9 cellular contexts compared by ENCODE assay signal in genomic region chr2:236025892-236026291, GRCh38.
"Had no signal": no experiment of that assay in that cellular context is flagged by ENCODE, and none has a peak within 500 bp of the region (broad histone marks: within the 10 kb centered on the region; RNA-seq: fewer than 3 reads in every experiment).

No MANE protein-coding gene starts in this region.

- DNase-seq: GM23248, GOT3, H7, HFFc6 had no signal

- H3K4me3 ChIP-seq: GM23248, HAP-1, K562 had no signal

- ATAC-seq: HCT116, HepG2, K562 had no signal

- H3K4me1 ChIP-seq: HAP-1 had no signal

- H3K27ac ChIP-seq: GM23248, HL-60 had no signal

- H3K36me3 ChIP-seq: HAP-1 had no signal

- H3K9me3 ChIP-seq: HAP-1 had no signal

- H3K9ac ChIP-seq: GM23248 had no signal

- H2AFZ ChIP-seq: GM23248 had no signal
